ENCODE assay signal across 31 cellular contexts in genomic region chr16:892536-893255, GRCh38.
DNase-seq lines count a peak whose midpoint lies in the region; ATAC-seq, FAIRE-seq and TF ChIP-seq lines count a peak whose summit lies in the region.
"Had no signal": no experiment of that assay in that cellular context is flagged by ENCODE, and none has a peak within 500 bp of the region (broad histone marks: within the 10 kb centered on the region; RNA-seq: fewer than 3 reads in every experiment).

No MANE protein-coding gene starts in this region.

- H3K56ac ChIP-seq in IMR-90 (ENCODE audit: extremely low read depth, insufficient read depth, low read length) (no peak overlapping the region), H1 (replicated peaks; ENCODE audit: insufficient read length, low read depth, low read length) (no peak overlapping the region)

- H3K14ac ChIP-seq in IMR-90 (replicated peaks; ENCODE audit: low read depth, low read length) (no peak overlapping the region), H1 (ENCODE audit: insufficient read length) (no peak overlapping the region)

- no peaks in the 10 kb centered on the region for H3K27me3 ChIP-seq in IMR-90 (ENCODE audit: control insufficient read depth, insufficient read depth, low read length)
- no peaks in the 10 kb centered on the region for H3K27me3 ChIP-seq in H1 (replicated peaks in 1 of 4; ENCODE audit: control insufficient read depth in 3 of 4, extremely low read depth in 1 of 4, insufficient read depth in 3 of 4, low read length in 3 of 4)
- no peaks in the 10 kb centered on the region for H3K27me3 ChIP-seq in neural progenitor cell
- H3K27me3 ChIP-seq: gastroesophageal sphincter, hepatocyte, ovary, right atrium auricular region, SJCRH30, suprapubic skin, upper lobe of right lung had no signal

- H2AFZ ChIP-seq in IMR-90 (replicated peaks; ENCODE audit: low read length, poor library complexity) = no peak overlapping the region
- no peak overlapping the region for H2AFZ ChIP-seq in H1 (ENCODE audit: low read length)
- H2AFZ ChIP-seq in neural progenitor cell (replicated peaks) = no peak overlapping the region
- H2AFZ ChIP-seq: hepatocyte had no signal

- H3K4me2 ChIP-seq in IMR-90 (ENCODE audit: low read depth, low read length) (no peak overlapping the region), H1 (ENCODE audit: insufficient read depth in 1 of 2, low read depth in 2 of 2, low read length in 2 of 2) (no peak overlapping the region), neural progenitor cell (no peak overlapping the region)
- H3K4me2 ChIP-seq: hepatocyte, KMS-11 had no signal

- no peaks in the 10 kb centered on the region; the same call in 1 of the 2 replicates for H4K20me1 ChIP-seq in IMR-90 (ENCODE audit: insufficient read depth, low read length)
- peaks cover 0 to 3% of the 10 kb centered on the region in 2 experiments for H4K20me1 ChIP-seq in H1 (replicated peaks in 1 of 2; ENCODE audit: control insufficient read depth in 1 of 2, insufficient read depth in 2 of 2, low read length in 2 of 2)
- H4K20me1 ChIP-seq in neural progenitor cell (ENCODE audit: low read depth) = peaks cover 10% of the 10 kb centered on the region

- no peaks in the 10 kb centered on the region for H3F3A ChIP-seq in neural progenitor cell (ENCODE audit: low read depth)

- TF ChIP-seq POLR2A in IMR-90 (IDR thresholded peaks at IDR 0.05; ENCODE audit: low read depth, low read length) = no peak
- no peak for TF ChIP-seq POLR2A in H1 (IDR thresholded peaks at IDR 0.05; ENCODE audit: control extremely low read depth in 1 of 2, low read depth in 2 of 2, low read length in 2 of 2)
- no peak for TF ChIP-seq POLR2A in GM18505 (IDR thresholded peaks at IDR 0.05; ENCODE audit: borderline replicate concordance, extremely low read depth, insufficient read depth, insufficient read length)

- peak; percentile 53; the same call in 1 of the 2 replicates for ATAC-seq in IMR-90 (ENCODE audit: low read depth)
- no peak for ATAC-seq in GM18505 (IDR thresholded peaks at IDR 0.05; ENCODE audit: unreplicated experiment)
- ATAC-seq: activated CD4-positive, CD25-positive, alpha-beta regulatory T cell treated with anti-CD3 and anti-CD28 coated beads, Interleukin-2, amount 50 U/mL, for 24 hours; gastroesophageal sphincter; naive thymus-derived CD8-positive, alpha-beta T cell; stimulated activated memory B cell treated with anti-CD40 and anti-IgM and Interleukin-4, amounts not matched to agents 10 μg/mL and 1 μg/mL and 100 μg/mL, for 72 hours; upper lobe of right lung had no signal

- H2BK5ac ChIP-seq in IMR-90 (ENCODE audit: low read depth, low read length, poor library complexity, severe bottlenecking) (no peak overlapping the region), H1 (ENCODE audit: low read depth, low read length) (no peak overlapping the region)

- H3K9me1 ChIP-seq in IMR-90 (ENCODE audit: insufficient read depth, low read length) = no peaks in the 10 kb centered on the region

- no peaks in the 10 kb centered on the region for H3K4me1 ChIP-seq in IMR-90 (ENCODE audit: control insufficient read depth, insufficient read depth, low read length)
- H3K4me1 ChIP-seq in H1 (replicated peaks in 1 of 4; ENCODE audit: control insufficient read depth in 3 of 4, insufficient read depth in 4 of 4, low read length in 3 of 4) = peaks cover 0 to 8% (median 2%) of the 10 kb centered on the region in 4 experiments; a peak in 3 of 7 replicates
- no peaks in the 10 kb centered on the region for H3K4me1 ChIP-seq in neural progenitor cell
- H3K4me1 ChIP-seq: HAP-1, right atrium auricular region, suprapubic skin, upper lobe of right lung had no signal

- H3K27ac Mint-ChIP-seq in neural progenitor cell = peak overlapping the region; percentile 74
- H3K27ac Mint-ChIP-seq: activated CD4-positive, alpha-beta memory T cell treated with anti-CD3 and anti-CD28 coated beads for 36 hours; activated naive CD4-positive, alpha-beta T cell treated with anti-CD3 and anti-CD28 coated beads, Interleukin-2, amount 50 U/mL, for 24 hours; stimulated activated memory B cell treated with anti-CD40 and anti-IgM and Interleukin-4, amounts not matched to agents 10 μg/mL and 1 μg/mL and 100 μg/mL, for 72 hours had no signal

- no peak overlapping the region for H3K18ac ChIP-seq in IMR-90 (ENCODE audit: low read depth, low read length)
- no peak overlapping the region for H3K18ac ChIP-seq in H1 (ENCODE audit: extremely low read depth, low read length)

- FAIRE-seq in H1 (lab: Jason Lieb, UNC) = no peak
- FAIRE-seq: D721Med, RCC 7860, TTC549 had no signal

- H3K9me3 ChIP-seq in IMR-90 (ENCODE audit: control insufficient read depth, insufficient read depth, low read length) (no peaks in the 10 kb centered on the region), H1 (ENCODE audit: insufficient read depth in 2 of 2, low read depth in 1 of 2, low read length in 1 of 2) (no peaks in the 10 kb centered on the region; a peak in 1 of 4 replicates), neural progenitor cell (ENCODE audit: low read depth) (no peaks in the 10 kb centered on the region)
- H3K9me3 ChIP-seq: gastroesophageal sphincter, HAP-1, ovary, right atrium auricular region, SJCRH30, suprapubic skin, upper lobe of right lung had no signal

- no peak overlapping the region for H3K27ac ChIP-seq in IMR-90 (ENCODE audit: insufficient read depth, low read length)
- no peak overlapping the region for H3K27ac ChIP-seq in H1 (ENCODE audit: low read depth, low read length)
- H3K27ac ChIP-seq in neural progenitor cell = no peak overlapping the region
- H3K27ac ChIP-seq: gastroesophageal sphincter, hepatocyte, KMS-11, ovary, right atrium auricular region, SJCRH30, suprapubic skin, upper lobe of right lung had no signal

- H2AK9ac ChIP-seq in IMR-90 (replicated peaks; ENCODE audit: low read depth, low read length, poor library complexity) = no peak overlapping the region

- H3K36me3 ChIP-seq in IMR-90 (ENCODE audit: control insufficient read depth, insufficient read depth, low read length) = peaks cover 2% of the 10 kb centered on the region; the same call in 1 of the 2 replicates
- no peaks in the 10 kb centered on the region for H3K36me3 ChIP-seq in H1 (ENCODE audit: control insufficient read depth in 2 of 4, insufficient read depth in 4 of 4, low read length in 3 of 4)
- H3K36me3 ChIP-seq in neural progenitor cell = no peaks in the 10 kb centered on the region
- H3K36me3 ChIP-seq: HAP-1, ovary, right atrium auricular region, SJCRH30 had no signal

- CTCF ChIA-PET in IMR-90 (lab: Yijun Ruan, JAX) (no interaction called here), H1 (lab: Charles Lee; ENCODE audit: partially characterized antibody) (no interaction called here)

- POLR2A ChIA-PET in IMR-90 (lab: Charles Lee; ENCODE audit: unreplicated experiment) (no interaction called here), H1 (lab: Charles Lee; ENCODE audit: partially characterized antibody) (no interaction called here)

- H3K4me3 Mint-ChIP-seq in neural progenitor cell = no peak overlapping the region
- H3K4me3 Mint-ChIP-seq: activated CD4-positive, alpha-beta memory T cell treated with anti-CD3 and anti-CD28 coated beads for 36 hours; activated naive CD4-positive, alpha-beta T cell treated with anti-CD3 and anti-CD28 coated beads, Interleukin-2, amount 50 U/mL, for 24 hours; naive thymus-derived CD8-positive, alpha-beta T cell; stimulated activated memory B cell treated with anti-CD40 and anti-IgM and Interleukin-4, amounts not matched to agents 10 μg/mL and 1 μg/mL and 100 μg/mL, for 72 hours had no signal

- no peak overlapping the region for H4K8ac ChIP-seq in IMR-90 (ENCODE audit: low read depth in 2 of 2, low read length in 2 of 2)
- 0 out of 2 replicates have a peak overlapping the region, but pooled peaks have one; percentile 7 for H4K8ac ChIP-seq in H1 (ENCODE audit: extremely low read depth, insufficient read depth, low read length)

- DNase-seq in EH (ENCODE audit: low read depth) = peak; percentile 9
- no peak for DNase-seq in IMR-90
- no peak for DNase-seq in H1 (ENCODE audit: low read depth in 1 of 2, low spot score in 2 of 2)
- DNase-seq in neural progenitor cell (ENCODE audit: low spot score) = peak; percentile 61
- no peak for DNase-seq in COR-L47 (lab: John Stamatoyannopoulos, UW)
- no peak for DNase-seq in GM13977 (ENCODE audit: low spot score)
- DNase-seq: activated CD4-positive, alpha-beta memory T cell treated with anti-CD3 and anti-CD28 coated beads for 36 hours; activated CD8-positive, alpha-beta memory T cell treated with anti-CD3 and anti-CD28 coated beads, Interleukin-2, amount 50 U/mL, for 4 hours; aorta; midbrain; naive thymus-derived CD8-positive, alpha-beta T cell; NCI-H1436; NCI-H345; ovary; SJCRH30; stimulated activated CD4-positive, alpha-beta T cell treated with anti-CD3 and anti-CD28 coated beads, Interleukin-4, amount 100 ng/mL, for 4 hours; T-helper 1 cell; upper lobe of right lung had no signal

- TF ChIP-seq EP300 in H1 (IDR thresholded peaks at IDR 0.05; ENCODE audit: borderline replicate concordance in 1 of 2, low read depth in 2 of 2, low read length in 2 of 2) = no peak

- no peak overlapping the region for H3K4ac ChIP-seq in IMR-90 (ENCODE audit: low read depth, low read length)
- no peak overlapping the region for H3K4ac ChIP-seq in H1 (replicated peaks; ENCODE audit: insufficient read length, low read depth, low read length)

- WGBS in IMR-90 (ENCODE audit: extremely low coverage in 2 of 2, insufficient read length in 1 of 2), 2 experiments = 53% methylated on average over 7 of the region's 35 CpGs; no CpG with 5 or more reads in 1 of the 2 experiments
- WGBS in H1 (ENCODE audit: extremely low coverage in 1 of 2, insufficient coverage in 1 of 2, insufficient read length in 1 of 2, insufficient replicate concordance in 2 of 2, low coverage in 1 of 2, low lambda C conversion rate in 2 of 2, missing lambda C conversion rate in 1 of 2), 2 experiments = 83% methylated on average over 32 of the region's 35 CpGs; no CpG with 5 or more reads in 1 of the 2 experiments

- H3K9ac ChIP-seq in IMR-90 (ENCODE audit: low read depth, low read length) (no peak overlapping the region), H1 (replicated peaks in 1 of 4; ENCODE audit: extremely low read depth in 1 of 4, low read depth in 3 of 4, low read length in 3 of 4) (no peak overlapping the region), neural progenitor cell (no peak overlapping the region)
- H3K9ac ChIP-seq: KMS-11 had no signal

- H4K91ac ChIP-seq in IMR-90 (ENCODE audit: insufficient read depth, low read depth, low read length) = no peak overlapping the region
- H4K91ac ChIP-seq in H1 (replicated peaks; ENCODE audit: insufficient read length, low read length) = no peak overlapping the region

- intact Hi-C loops in IMR-90 (cut with micrococcal nuclease) = no loop called here

- H2BK15ac ChIP-seq in IMR-90 (ENCODE audit: low read depth, low read length) = no peak overlapping the region
- no peak overlapping the region for H2BK15ac ChIP-seq in H1 (ENCODE audit: low read length)

- TF ChIP-seq CTCF in IMR-90 (conservative IDR thresholded peaks at IDR 0.05; ENCODE audit: low read depth, low read length) (no peak), H1 (IDR thresholded peaks at IDR 0.05; ENCODE audit: control extremely low read depth in 1 of 3, insufficient read depth in 1 of 3, low read depth in 1 of 3, low read length in 3 of 3) (no peak), neural progenitor cell (IDR thresholded peaks at IDR 0.05) (no peak), GM13977 (IDR thresholded peaks at IDR 0.05; ENCODE audit: extremely low read depth, insufficient read depth, missing control alignments) (no peak)

- H3K4me1 Mint-ChIP-seq in neural progenitor cell = peaks cover 14% of the 10 kb centered on the region
- H3K4me1 Mint-ChIP-seq: activated naive CD4-positive, alpha-beta T cell treated with anti-CD3 and anti-CD28 coated beads, Interleukin-2, amount 50 U/mL, for 24 hours; stimulated activated memory B cell treated with anti-CD40 and anti-IgM and Interleukin-4, amounts not matched to agents 10 μg/mL and 1 μg/mL and 100 μg/mL, for 72 hours had no signal

- no peak overlapping the region for H3K4me3 ChIP-seq in IMR-90 (ENCODE audit: insufficient read depth, low read depth, low read length)
- no peak overlapping the region for H3K4me3 ChIP-seq in H1 (ENCODE audit: extremely low read depth in 1 of 4, insufficient read depth in 2 of 4, low read depth in 3 of 4, low read length in 4 of 4)
- H3K4me3 ChIP-seq in neural progenitor cell = no peak overlapping the region
- H3K4me3 ChIP-seq: gastroesophageal sphincter, HAP-1, hepatocyte, ovary, right atrium auricular region, SJCRH30, suprapubic skin, upper lobe of right lung had no signal

- H3K79me1 ChIP-seq in IMR-90 (ENCODE audit: low read depth in 1 of 2, low read length in 2 of 2) (no peaks in the 10 kb centered on the region), H1 (ENCODE audit: low read depth, low read length) (no peaks in the 10 kb centered on the region)

- H2BK12ac ChIP-seq in H1 (ENCODE audit: low read depth, low read length) = no peak overlapping the region

- no peak overlapping the region for H2BK20ac ChIP-seq in IMR-90 (ENCODE audit: low read depth, low read length)
- H2BK20ac ChIP-seq in H1 (ENCODE audit: low read length) = no peak overlapping the region

- BruUV-seq in IMR-90 (replicated peaks; lab: Mats Ljungman, UMichigan) = no TSS peak

- H2AK5ac ChIP-seq in IMR-90 (ENCODE audit: low read depth, low read length) = no peak overlapping the region
- H2AK5ac ChIP-seq in H1 (ENCODE audit: low read depth, low read length) = no peak overlapping the region

- H3K27me3 Mint-ChIP-seq in neural progenitor cell (ENCODE audit: insufficient read depth, low read depth) = peaks cover 4% of the 10 kb centered on the region
- H3K27me3 Mint-ChIP-seq: activated CD4-positive, alpha-beta memory T cell treated with anti-CD3 and anti-CD28 coated beads for 36 hours; activated naive CD4-positive, alpha-beta T cell treated with anti-CD3 and anti-CD28 coated beads, Interleukin-2, amount 50 U/mL, for 24 hours; naive thymus-derived CD8-positive, alpha-beta T cell; stimulated activated memory B cell treated with anti-CD40 and anti-IgM and Interleukin-4, amounts not matched to agents 10 μg/mL and 1 μg/mL and 100 μg/mL, for 72 hours had no signal

- H4K5ac ChIP-seq in IMR-90 (ENCODE audit: low read depth, low read length) = no peak overlapping the region
- no peak overlapping the region for H4K5ac ChIP-seq in H1 (ENCODE audit: insufficient read length, low read depth, low read length)

- H3K79me2 ChIP-seq in H1 (ENCODE audit: control insufficient read depth in 1 of 2, insufficient read depth in 2 of 2, low read length in 2 of 2) (no peaks in the 10 kb centered on the region), neural progenitor cell (ENCODE audit: low read depth) (no peaks in the 10 kb centered on the region)
- H3K79me2 ChIP-seq: hepatocyte had no signal

- TF ChIP-seq RAD21 in IMR-90 (IDR thresholded peaks at IDR 0.05; ENCODE audit: low read length) = no peak
- no peak for TF ChIP-seq RAD21 in H1 (IDR thresholded peaks at IDR 0.05 in 1 of 2, conservative IDR thresholded peaks at IDR 0.05 in 1 of 2; ENCODE audit: low read depth in 2 of 2, low read length in 2 of 2)

- in situ Hi-C loops in IMR-90 (cut with MboI; ENCODE audit: low sequenced_read_pairs) = no loop called here
- in situ Hi-C loops in GM13977 (cut with MboI; ENCODE audit: low pct_unique_long_range_greater_than_20kb, low sequenced_read_pairs, unreplicated experiment) = no loop called here

- H2BK120ac ChIP-seq in IMR-90 (ENCODE audit: low read depth, low read length) (no peak overlapping the region), H1 (replicated peaks; ENCODE audit: low read depth, low read length) (no peak overlapping the region)

- H3K23ac ChIP-seq in IMR-90 (ENCODE audit: low read depth, low read length) = no peak overlapping the region
- no peak overlapping the region for H3K23ac ChIP-seq in H1 (ENCODE audit: insufficient read length)

- dilution Hi-C loops in IMR-90 (cut with HindIII; ENCODE audit: low sequenced_read_pairs, unreplicated experiment) = no loop called here

- peaks cover 3% of the 10 kb centered on the region for H3K36me3 Mint-ChIP-seq in neural progenitor cell
- H3K36me3 Mint-ChIP-seq: activated CD4-positive, alpha-beta memory T cell treated with anti-CD3 and anti-CD28 coated beads for 36 hours; activated naive CD4-positive, alpha-beta T cell treated with anti-CD3 and anti-CD28 coated beads, Interleukin-2, amount 50 U/mL, for 24 hours had no signal

- H3K23me2 ChIP-seq in H1 (ENCODE audit: low read depth, low read length) = no peaks in the 10 kb centered on the region

- H3K9me3 Mint-ChIP-seq in neural progenitor cell = no peaks in the 10 kb centered on the region
- H3K9me3 Mint-ChIP-seq: activated CD4-positive, alpha-beta memory T cell treated with anti-CD3 and anti-CD28 coated beads for 36 hours; activated naive CD4-positive, alpha-beta T cell treated with anti-CD3 and anti-CD28 coated beads, Interleukin-2, amount 50 U/mL, for 24 hours; naive thymus-derived CD8-positive, alpha-beta T cell; stimulated activated memory B cell treated with anti-CD40 and anti-IgM and Interleukin-4, amounts not matched to agents 10 μg/mL and 1 μg/mL and 100 μg/mL, for 72 hours had no signal

Comparison
In these comparisons a context has a peak if more than half of its experiments do, and no peak if none do; other contexts are left out.
1. DNase-seq: peak in EH (single experiment) and neural progenitor cell (single experiment); none in IMR-90 (single experiment), H1 (0 of 2), COR-L47 (single experiment) and GM13977 (single experiment).